1 cellular context compared by ENCODE assay signal in genomic region chr1:55214214-55214902, GRCh38.
TF ChIP-seq lines count a peak whose summit lies in the region.

No MANE protein-coding gene starts in this region.

TF ChIP-seq in HEK293, 187 proteins besides CTCF, POLR2A, EP300 and RAD21 (continued from another document and continues in another):
- TF ChIP-seq ZSCAN5A (tag by site-specific recombination; IDR thresholded peaks at IDR 0.05) (0 out of 2 replicates have a peak, but pooled peaks have one; percentile 30), ZBTB20 (tag by site-specific recombination; IDR thresholded peaks at IDR 0.05) (peak; percentile 69), KLF8 (tag by site-specific recombination; IDR thresholded peaks at IDR 0.05) (peak; percentile 91), GFI1B (tag by site-specific recombination; IDR thresholded peaks at IDR 0.05) (0 out of 2 replicates have a peak, but pooled peaks have one; percentile 23), ZNF184 (tag by site-specific recombination; IDR thresholded peaks at IDR 0.05) (no peak), BCL11A (tag by site-specific recombination; IDR thresholded peaks at IDR 0.05; ENCODE audit: low read depth) (no peak), ZFP3 (tag by site-specific recombination; IDR thresholded peaks at IDR 0.05; ENCODE audit: low read depth) (no peak), ZNF132 (tag by site-specific recombination; IDR thresholded peaks at IDR 0.05; ENCODE audit: borderline replicate concordance) (no peak), IKZF3 (tag by site-specific recombination; IDR thresholded peaks at IDR 0.05) (peak; percentile 78), ZNF335 (tag by site-specific recombination; conservative IDR thresholded peaks at IDR 0.05) (peak; percentile 61), KLF16 (tag by site-specific recombination; IDR thresholded peaks at IDR 0.05) (peak; percentile 66; the same call in 1 of the 2 replicates), ZNF423 (tag by site-specific recombination; IDR thresholded peaks at IDR 0.05) (peak; percentile 90), GLIS2 (tag by site-specific recombination; IDR thresholded peaks at IDR 0.05) (peak; percentile 98), ZNF600 (tag by site-specific recombination; IDR thresholded peaks at IDR 0.05) (peak; percentile 32), ZNF48 (tag by site-specific recombination; IDR thresholded peaks at IDR 0.05) (no peak), WT1 (tag by site-specific recombination; IDR thresholded peaks at IDR 0.05) (peak; percentile 90), ZEB2 (tag by site-specific recombination; IDR thresholded peaks at IDR 0.05) (peak; percentile 75), ZNF596 (tag by site-specific recombination; IDR thresholded peaks at IDR 0.05) (peak; percentile 37; the same call in 1 of the 2 replicates), ZBTB1 (tag by site-specific recombination; IDR thresholded peaks at IDR 0.05) (0 out of 2 replicates have a peak, but pooled peaks have one; percentile 53), ZBTB8A (tag by site-specific recombination; IDR thresholded peaks at IDR 0.05) (peak; percentile 70), ZNF660 (tag by site-specific recombination; IDR thresholded peaks at IDR 0.05) (no peak), ZNF18 (tag by site-specific recombination; IDR thresholded peaks at IDR 0.05) (0 out of 2 replicates have a peak, but pooled peaks have one; percentile 31), ZNF354C (tag by site-specific recombination; IDR thresholded peaks at IDR 0.05; ENCODE audit: borderline replicate concordance, low read depth) (no peak), ZNF324 (tag by site-specific recombination; IDR thresholded peaks at IDR 0.05) (peak; percentile 19; the same call in 1 of the 2 replicates), ZBTB21 (tag by site-specific recombination; IDR thresholded peaks at IDR 0.05) (no peak), ZFHX2 (tag by site-specific recombination; conservative IDR thresholded peaks at IDR 0.05) (peak; percentile 87), ZNF768 (tag by site-specific recombination; IDR thresholded peaks at IDR 0.05) (no peak), ZNF146 (tag by site-specific recombination; IDR thresholded peaks at IDR 0.05) (no peak), ZNF24 (tag by site-specific recombination; IDR thresholded peaks at IDR 0.05) (peak; percentile 69; the same call in 1 of the 2 replicates), KLF7 (tag by site-specific recombination; IDR thresholded peaks at IDR 0.05; ENCODE audit: borderline replicate concordance) (peak; percentile 68; the same call in 1 of the 2 replicates), ZBTB49 (tag by site-specific recombination; IDR thresholded peaks at IDR 0.05; ENCODE audit: low read depth) (no peak), KLF9 (tag by site-specific recombination; IDR thresholded peaks at IDR 0.05; ENCODE audit: low read depth) (peak; percentile 89), ZNF585B (tag by site-specific recombination; IDR thresholded peaks at IDR 0.05) (no peak), PRDM1 (tag by site-specific recombination; IDR thresholded peaks at IDR 0.05) (peak; percentile 62; the same call in 1 of the 2 replicates), ZNF266 (tag by site-specific recombination; IDR thresholded peaks at IDR 0.05; ENCODE audit: low read depth) (no peak), MEIS1 (CRISPR knock-in tag; IDR thresholded peaks at IDR 0.05; ENCODE audit: borderline replicate concordance) (no peak), ZBTB48 (tag by site-specific recombination; IDR thresholded peaks at IDR 0.05) (peak; percentile 90), SP2 (tag by site-specific recombination; IDR thresholded peaks at IDR 0.05) (peak; percentile 83), SP3 (tag by site-specific recombination; IDR thresholded peaks at IDR 0.05) (peak; percentile 81), ZNF302 (tag by site-specific recombination; IDR thresholded peaks at IDR 0.05; ENCODE audit: low read depth) (no peak), ZNF621 (tag by site-specific recombination; IDR thresholded peaks at IDR 0.05) (no peak), GLIS1 (tag by site-specific recombination; IDR thresholded peaks at IDR 0.05) (peak; percentile 93), ZNF837 (tag by site-specific recombination; IDR thresholded peaks at IDR 0.05) (0 out of 2 replicates have a peak, but pooled peaks have one; percentile 58), KLF10 (tag by site-specific recombination; IDR thresholded peaks at IDR 0.05) (peak; percentile 42; the same call in 1 of the 2 replicates), ZNF610 (tag by site-specific recombination; IDR thresholded peaks at IDR 0.05; ENCODE audit: borderline replicate concordance) (0 out of 2 replicates have a peak, but pooled peaks have one; percentile 33), ZFP69B (tag by site-specific recombination; IDR thresholded peaks at IDR 0.05) (peak; percentile 43; the same call in 1 of the 2 replicates), ZNF366 (tag by site-specific recombination; conservative IDR thresholded peaks at IDR 0.05) (peak; percentile 62; the same call in 1 of the 2 replicates), OVOL3 (tag by site-specific recombination; IDR thresholded peaks at IDR 0.05) (no peak), ZBTB7A (tag by site-specific recombination; IDR thresholded peaks at IDR 0.05; ENCODE audit: low read depth) (peak; percentile 43; the same call in 1 of the 2 replicates), ZNF341 (tag by site-specific recombination; IDR thresholded peaks at IDR 0.05; ENCODE audit: low read depth) (peak; percentile 16; the same call in 1 of the 2 replicates), ZNF391 (tag by site-specific recombination; IDR thresholded peaks at IDR 0.05; ENCODE audit: borderline replicate concordance, low read depth) (peak; percentile 55; the same call in 1 of the 2 replicates), SP7 (tag by site-specific recombination; IDR thresholded peaks at IDR 0.05) (peak; percentile 76; the same call in 1 of the 2 replicates)
- TF ChIP-seq, protein P1, sequence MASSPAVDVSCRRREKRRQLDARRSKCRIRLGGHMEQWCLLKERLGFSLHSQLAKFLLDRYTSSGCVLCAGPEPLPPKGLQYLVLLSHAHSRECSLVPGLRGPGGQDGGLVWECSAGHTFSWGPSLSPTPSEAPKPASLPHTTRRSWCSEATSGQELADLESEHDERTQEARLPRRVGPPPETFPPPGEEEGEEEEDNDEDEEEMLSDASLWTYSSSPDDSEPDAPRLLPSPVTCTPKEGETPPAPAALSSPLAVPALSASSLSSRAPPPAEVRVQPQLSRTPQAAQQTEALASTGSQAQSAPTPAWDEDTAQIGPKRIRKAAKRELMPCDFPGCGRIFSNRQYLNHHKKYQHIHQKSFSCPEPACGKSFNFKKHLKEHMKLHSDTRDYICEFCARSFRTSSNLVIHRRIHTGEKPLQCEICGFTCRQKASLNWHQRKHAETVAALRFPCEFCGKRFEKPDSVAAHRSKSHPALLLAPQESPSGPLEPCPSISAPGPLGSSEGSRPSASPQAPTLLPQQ (tag by site-specific recombination; IDR thresholded peaks at IDR 0.05), result peak; percentile 84
- TF ChIP-seq, protein P2, sequence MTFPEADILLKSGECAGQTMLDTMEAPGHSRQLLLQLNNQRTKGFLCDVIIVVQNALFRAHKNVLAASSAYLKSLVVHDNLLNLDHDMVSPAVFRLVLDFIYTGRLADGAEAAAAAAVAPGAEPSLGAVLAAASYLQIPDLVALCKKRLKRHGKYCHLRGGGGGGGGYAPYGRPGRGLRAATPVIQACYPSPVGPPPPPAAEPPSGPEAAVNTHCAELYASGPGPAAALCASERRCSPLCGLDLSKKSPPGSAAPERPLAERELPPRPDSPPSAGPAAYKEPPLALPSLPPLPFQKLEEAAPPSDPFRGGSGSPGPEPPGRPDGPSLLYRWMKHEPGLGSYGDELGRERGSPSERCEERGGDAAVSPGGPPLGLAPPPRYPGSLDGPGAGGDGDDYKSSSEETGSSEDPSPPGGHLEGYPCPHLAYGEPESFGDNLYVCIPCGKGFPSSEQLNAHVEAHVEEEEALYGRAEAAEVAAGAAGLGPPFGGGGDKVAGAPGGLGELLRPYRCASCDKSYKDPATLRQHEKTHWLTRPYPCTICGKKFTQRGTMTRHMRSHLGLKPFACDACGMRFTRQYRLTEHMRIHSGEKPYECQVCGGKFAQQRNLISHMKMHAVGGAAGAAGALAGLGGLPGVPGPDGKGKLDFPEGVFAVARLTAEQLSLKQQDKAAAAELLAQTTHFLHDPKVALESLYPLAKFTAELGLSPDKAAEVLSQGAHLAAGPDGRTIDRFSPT (tag by site-specific recombination; IDR thresholded peaks at IDR 0.05), result peak; percentile 67; the same call in 1 of the 2 replicates
- TF ChIP-seq, protein P3, sequence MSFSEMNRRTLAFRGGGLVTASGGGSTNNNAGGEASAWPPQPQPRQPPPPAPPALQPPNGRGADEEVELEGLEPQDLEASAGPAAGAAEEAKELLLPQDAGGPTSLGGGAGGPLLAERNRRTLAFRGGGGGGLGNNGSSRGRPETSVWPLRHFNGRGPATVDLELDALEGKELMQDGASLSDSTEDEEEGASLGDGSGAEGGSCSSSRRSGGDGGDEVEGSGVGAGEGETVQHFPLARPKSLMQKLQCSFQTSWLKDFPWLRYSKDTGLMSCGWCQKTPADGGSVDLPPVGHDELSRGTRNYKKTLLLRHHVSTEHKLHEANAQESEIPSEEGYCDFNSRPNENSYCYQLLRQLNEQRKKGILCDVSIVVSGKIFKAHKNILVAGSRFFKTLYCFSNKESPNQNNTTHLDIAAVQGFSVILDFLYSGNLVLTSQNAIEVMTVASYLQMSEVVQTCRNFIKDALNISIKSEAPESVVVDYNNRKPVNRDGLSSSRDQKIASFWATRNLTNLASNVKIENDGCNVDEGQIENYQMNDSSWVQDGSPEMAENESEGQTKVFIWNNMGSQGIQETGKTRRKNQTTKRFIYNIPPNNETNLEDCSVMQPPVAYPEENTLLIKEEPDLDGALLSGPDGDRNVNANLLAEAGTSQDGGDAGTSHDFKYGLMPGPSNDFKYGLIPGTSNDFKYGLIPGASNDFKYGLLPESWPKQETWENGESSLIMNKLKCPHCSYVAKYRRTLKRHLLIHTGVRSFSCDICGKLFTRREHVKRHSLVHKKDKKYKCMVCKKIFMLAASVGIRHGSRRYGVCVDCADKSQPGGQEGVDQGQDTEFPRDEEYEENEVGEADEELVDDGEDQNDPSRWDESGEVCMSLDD (tag by site-specific recombination; IDR thresholded peaks at IDR 0.05), result peak; percentile 78
- TF ChIP-seq, protein P4, sequence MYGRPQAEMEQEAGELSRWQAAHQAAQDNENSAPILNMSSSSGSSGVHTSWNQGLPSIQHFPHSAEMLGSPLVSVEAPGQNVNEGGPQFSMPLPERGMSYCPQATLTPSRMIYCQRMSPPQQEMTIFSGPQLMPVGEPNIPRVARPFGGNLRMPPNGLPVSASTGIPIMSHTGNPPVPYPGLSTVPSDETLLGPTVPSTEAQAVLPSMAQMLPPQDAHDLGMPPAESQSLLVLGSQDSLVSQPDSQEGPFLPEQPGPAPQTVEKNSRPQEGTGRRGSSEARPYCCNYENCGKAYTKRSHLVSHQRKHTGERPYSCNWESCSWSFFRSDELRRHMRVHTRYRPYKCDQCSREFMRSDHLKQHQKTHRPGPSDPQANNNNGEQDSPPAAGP (tag by site-specific recombination; IDR thresholded peaks at IDR 0.05), result peak; percentile 72
- TF ChIP-seq, protein P5, sequence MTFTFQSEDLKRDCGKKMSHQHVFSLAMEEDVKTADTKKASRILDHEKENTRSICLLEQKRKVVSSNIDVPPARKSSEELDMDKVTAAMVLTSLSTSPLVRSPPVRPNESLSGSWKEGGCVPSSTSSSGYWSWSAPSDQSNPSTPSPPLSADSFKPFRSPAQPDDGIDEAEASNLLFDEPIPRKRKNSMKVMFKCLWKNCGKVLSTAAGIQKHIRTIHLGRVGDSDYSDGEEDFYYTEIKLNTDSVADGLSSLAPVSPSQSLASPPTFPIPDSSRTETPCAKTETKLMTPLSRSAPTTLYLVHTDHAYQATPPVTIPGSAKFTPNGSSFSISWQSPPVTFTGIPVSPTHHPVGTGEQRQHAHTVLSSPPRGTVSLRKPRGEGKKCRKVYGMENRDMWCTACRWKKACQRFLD (tag by site-specific recombination; IDR thresholded peaks at IDR 0.05), result no peak
- TF ChIP-seq, protein P6, sequence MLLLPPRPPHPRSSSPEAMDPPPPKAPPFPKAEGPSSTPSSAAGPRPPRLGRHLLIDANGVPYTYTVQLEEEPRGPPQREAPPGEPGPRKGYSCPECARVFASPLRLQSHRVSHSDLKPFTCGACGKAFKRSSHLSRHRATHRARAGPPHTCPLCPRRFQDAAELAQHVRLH (tag by site-specific recombination; IDR thresholded peaks at IDR 0.05), result no peak
